ENCODE assay signal across 2 cellular contexts in genomic region chr11:134131628-134132244, GRCh38.
TF ChIP-seq lines count a peak whose summit lies in the region.

No MANE protein-coding gene starts in this region.

TF ChIP-seq in SK-N-SH treated with all-trans-retinoic acid at 6 μM for 48 hours, 23 proteins besides CTCF, POLR2A, EP300 and RAD21 (continued from another document):
- TF ChIP-seq, protein P1, sequence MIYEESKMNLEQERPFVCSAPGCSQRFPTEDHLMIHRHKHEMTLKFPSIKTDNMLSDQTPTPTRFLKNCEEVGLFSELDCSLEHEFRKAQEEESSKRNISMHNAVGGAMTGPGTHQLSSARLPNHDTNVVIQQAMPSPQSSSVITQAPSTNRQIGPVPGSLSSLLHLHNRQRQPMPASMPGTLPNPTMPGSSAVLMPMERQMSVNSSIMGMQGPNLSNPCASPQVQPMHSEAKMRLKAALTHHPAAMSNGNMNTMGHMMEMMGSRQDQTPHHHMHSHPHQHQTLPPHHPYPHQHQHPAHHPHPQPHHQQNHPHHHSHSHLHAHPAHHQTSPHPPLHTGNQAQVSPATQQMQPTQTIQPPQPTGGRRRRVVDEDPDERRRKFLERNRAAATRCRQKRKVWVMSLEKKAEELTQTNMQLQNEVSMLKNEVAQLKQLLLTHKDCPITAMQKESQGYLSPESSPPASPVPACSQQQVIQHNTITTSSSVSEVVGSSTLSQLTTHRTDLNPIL (CRISPR knock-in tag; IDR thresholded peaks at IDR 0.05; ENCODE audit: low read depth) = no peak
- TF ChIP-seq ZNF70 (CRISPR knock-in tag; IDR thresholded peaks at IDR 0.05) = no peak
TF ChIP-seq in SK-N-SH treated with all-trans-retinoic acid at 6 μM for 48 hours: peak in this region for 1.

TF ChIP-seq in SK-N-SH, 30 proteins besides CTCF, POLR2A, EP300 and RAD21 (continued from another document):
- TF ChIP-seq ZBTB33 (IDR thresholded peaks at IDR 0.05; ENCODE audit: borderline replicate concordance, low read depth) (no peak), FOXJ3 (CRISPR knock-in tag; IDR thresholded peaks at IDR 0.05) (no peak), TEAD4 (IDR thresholded peaks at IDR 0.05; ENCODE audit: borderline replicate concordance, insufficient read depth) (no peak), FOSL2 (IDR thresholded peaks at IDR 0.05; ENCODE audit: borderline replicate concordance, low read depth) (no peak), IRF3 (IDR thresholded peaks at IDR 0.05; ENCODE audit: low read depth, low read length) (no peak), RFX5 (IDR thresholded peaks at IDR 0.05; ENCODE audit: low read length) (no peak), ELF1 (IDR thresholded peaks at IDR 0.05) (no peak), NFIC (IDR thresholded peaks at IDR 0.05; ENCODE audit: borderline replicate concordance) (no peak), SMC3 (IDR thresholded peaks at IDR 0.05; ENCODE audit: low read depth, low read length) (no peak), TCF12 (IDR thresholded peaks at IDR 0.05) (no peak), JUND (IDR thresholded peaks at IDR 0.05) (no peak), MEF2A (IDR thresholded peaks at IDR 0.05; ENCODE audit: borderline replicate concordance, low read depth) (no peak), USF1 (IDR thresholded peaks at IDR 0.05; ENCODE audit: borderline replicate concordance, low read depth) (no peak)
